Comparison of ENCODE assay signal across 8 cellular contexts in the genomic region with DNA sequence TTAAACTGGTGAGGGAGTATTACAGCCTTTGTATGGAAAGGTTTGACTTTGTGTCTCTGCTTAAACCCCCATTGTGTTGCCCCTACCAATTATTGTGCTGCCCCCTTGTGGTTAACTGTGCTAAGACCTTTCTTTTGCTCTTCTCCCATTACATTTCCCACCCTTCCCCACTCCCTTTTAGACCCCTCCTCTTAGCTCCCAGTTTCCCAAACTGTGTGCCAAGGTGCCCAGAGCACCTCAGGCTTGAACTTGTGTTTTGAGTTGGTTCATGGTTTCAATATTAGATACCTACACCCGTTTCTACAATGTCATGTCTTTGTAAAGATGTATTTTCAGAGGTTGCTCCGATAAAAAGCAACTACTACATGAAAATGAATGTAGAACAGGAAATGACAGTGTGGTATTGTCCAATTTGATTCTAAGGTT. TPM values are rescaled to one million over a fixed set of nuclear protein-coding genes. Genes with fewer than 3 reads are reported as not detected.
DNase-seq lines count a peak whose midpoint lies in the region; ATAC-seq and TF ChIP-seq lines count a peak whose summit lies in the region.

No MANE protein-coding gene starts in this region.

- ATAC-seq in right lobe of liver (peak in 2 of 4 donors; percentile 5 to 12), HG02973 (IDR thresholded peaks at IDR 0.05; ENCODE audit: unreplicated experiment) (no peak)
- ATAC-seq in stimulated activated naive B cell treated with anti-CD40 and anti-IgM and Interleukin-4, amounts not matched to agents 10 μg/mL and 1 μg/mL and 100 μg/mL, for 72 hours (replicated peaks): no peak

- H3K4me1 ChIP-seq in breast epithelium: peaks cover 0 to 9% of the 10 kb centered on the region in 2 donors
- peaks cover 0 to 24% (median 2%) of the 10 kb centered on the region in 4 donors for H3K4me1 ChIP-seq in right lobe of liver

- intact Hi-C loops in breast epithelium (cut with DNase I; ENCODE audit: low total_unique reads) (loop anchor here (10.0 kb wide), 1 partner anchor 223 kb away; no protein-coding TSS in a partner anchor), right lobe of liver (cut with DNase I) (no loop called here)

- H3K36me3 ChIP-seq in breast epithelium: no peaks in the 10 kb centered on the region
- peaks cover 0 to 3% (median 0%) of the 10 kb centered on the region in 4 donors for H3K36me3 ChIP-seq in right lobe of liver

- no peak overlapping the region for H3K4me3 Mint-ChIP-seq in stimulated activated naive B cell treated with anti-CD40 and anti-IgM and Interleukin-4, amounts not matched to agents 10 μg/mL and 1 μg/mL and 100 μg/mL, for 72 hours

- H3K27ac ChIP-seq in breast epithelium: peak overlapping the region in 1 of 2 donors; percentile 21
- no peak overlapping the region for H3K27ac ChIP-seq in right lobe of liver

- peaks cover 1 to 5% of the 10 kb centered on the region in 2 donors for H3K9me3 Mint-ChIP-seq in stimulated activated naive B cell treated with anti-CD40 and anti-IgM and Interleukin-4, amounts not matched to agents 10 μg/mL and 1 μg/mL and 100 μg/mL, for 72 hours

- peaks cover 3 to 5% of the 10 kb centered on the region in 2 donors for H3K9me3 ChIP-seq in breast epithelium
- no peaks in the 10 kb centered on the region for H3K9me3 ChIP-seq in right lobe of liver

- H3K27me3 Mint-ChIP-seq in stimulated activated naive B cell treated with anti-CD40 and anti-IgM and Interleukin-4, amounts not matched to agents 10 μg/mL and 1 μg/mL and 100 μg/mL, for 72 hours: no peaks in the 10 kb centered on the region

- H3K27me3 ChIP-seq in breast epithelium (no peaks in the 10 kb centered on the region), right lobe of liver (no peaks in the 10 kb centered on the region)

- WGBS in right lobe of liver (ENCODE audit: insufficient coverage, low coverage, low lambda C conversion rate, missing lambda C conversion rate): 19% methylated on average over 2 of the region's 2 CpGs

- peak; percentile 62 for DNase-seq in activated gamma-delta T cell treated with Interleukin-2 at 50 U/mL for 16 hours
- no peak for DNase-seq in activated gamma-delta T cell (lab: John Stamatoyannopoulos, UW)
- DNase-seq in NCI-H146 treated with DMSO at 0.1 percent for 48 hours (lab: John Stamatoyannopoulos, UW; ENCODE audit: unreplicated experiment): peak; percentile 68
- DNase-seq in T-helper 22 cell (ENCODE audit: low read depth): peak; percentile 7
- DNase-seq in breast epithelium (ENCODE audit: low spot score in 2 of 2): no peak
- peak in 1 of 3 donors; percentile 51 for DNase-seq in right lobe of liver
- peak; percentile 17 for DNase-seq in stimulated activated naive B cell treated with anti-CD40 and anti-IgM and Interleukin-4, amounts not matched to agents 10 μg/mL and 1 μg/mL and 100 μg/mL, for 72 hours

- H3K4me1 Mint-ChIP-seq in stimulated activated naive B cell treated with anti-CD40 and anti-IgM and Interleukin-4, amounts not matched to agents 10 μg/mL and 1 μg/mL and 100 μg/mL, for 72 hours: peaks cover 22% of the 10 kb centered on the region in 2 donors

- TF ChIP-seq CTCF in breast epithelium (IDR thresholded peaks at IDR 0.05): peak; percentile 30 to 68 (median 52)
- TF ChIP-seq CTCF in right lobe of liver (IDR thresholded peaks at IDR 0.05): peak; percentile 60 to 76 (median 73)

- peaks cover 25 to 29% of the 10 kb centered on the region in 2 donors for H3K36me3 Mint-ChIP-seq in stimulated activated naive B cell treated with anti-CD40 and anti-IgM and Interleukin-4, amounts not matched to agents 10 μg/mL and 1 μg/mL and 100 μg/mL, for 72 hours

- no peak overlapping the region for H3K27ac Mint-ChIP-seq in stimulated activated naive B cell treated with anti-CD40 and anti-IgM and Interleukin-4, amounts not matched to agents 10 μg/mL and 1 μg/mL and 100 μg/mL, for 72 hours

- H3K4me3 ChIP-seq in breast epithelium: peak overlapping the region; percentile 52 to 96 (median 93)
- H3K4me3 ChIP-seq in right lobe of liver: no peak overlapping the region

- TF ChIP-seq POLR2A in breast epithelium (IDR thresholded peaks at IDR 0.05) (no peak), right lobe of liver (IDR thresholded peaks at IDR 0.05) (no peak)

RNA-seq across cellular contexts. Expression of a gene that starts 2.9 kb away (rescaled TPM):
- total RNA-seq in breast epithelium (10 to 100 TPM; 28.8 to 46.9 (median 35.4) TPM), right lobe of liver (1 to 10 TPM; 3.6 to 6.5 (median 4.4) TPM)

Comparison
In these comparisons a context has a peak if more than half of its experiments do, and no peak if none do; other contexts are left out.
1. DNase-seq: peak in activated gamma-delta T cell treated with Interleukin-2 at 50 U/mL for 16 hours (single experiment), NCI-H146 treated with DMSO at 0.1 percent for 48 hours (single experiment), T-helper 22 cell (single experiment) and stimulated activated naive B cell treated with anti-CD40 and anti-IgM and Interleukin-4, amounts not matched to agents 10 μg/mL and 1 μg/mL and 100 μg/mL, for 72 hours (single experiment); none in activated gamma-delta T cell (single experiment) and breast epithelium (0 of 2).
2. H3K4me3 ChIP-seq: peak in breast epithelium (3 of 3); none in right lobe of liver (0 of 3).